Comparison of ENCODE assay signal across 12 cellular contexts in the genomic region with DNA sequence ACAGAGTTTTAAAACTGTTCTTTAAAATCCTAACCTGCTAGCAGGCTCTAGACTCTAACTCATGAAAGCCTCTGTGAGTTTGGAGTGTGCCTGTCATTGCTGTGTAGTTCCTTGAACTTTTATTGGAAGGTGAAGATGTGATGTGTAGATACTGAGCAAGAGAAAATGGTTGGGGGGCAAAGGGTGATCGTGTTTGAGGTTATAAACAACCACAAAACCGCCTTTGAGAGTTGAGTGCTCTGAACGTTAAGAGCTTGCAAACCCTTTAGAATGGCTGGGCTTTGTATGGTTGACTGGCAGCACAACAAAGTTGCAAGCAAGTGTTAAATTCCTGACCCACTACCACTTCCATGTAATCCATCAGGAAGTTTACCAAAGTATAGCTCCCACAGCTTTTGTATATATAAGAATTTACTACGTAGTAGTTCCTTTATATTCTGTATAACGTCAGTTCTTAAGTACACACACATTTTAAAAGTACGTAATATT.
"Had no signal": no experiment of that assay in that cellular context is flagged by ENCODE, and none has a peak within 500 bp of the region (broad histone marks: within the 10 kb centered on the region; RNA-seq: fewer than 3 reads in every experiment).

No MANE protein-coding gene starts in this region.

- H3K4me3 ChIP-seq: heart left ventricle, mucosa of descending colon, right atrium auricular region, sigmoid colon, skin epidermis, suprapubic skin, thyroid gland had no signal

- H3K36me3 ChIP-seq: heart left ventricle, right atrium auricular region, sigmoid colon, suprapubic skin, thyroid gland had no signal

- H3K4me1 ChIP-seq: sigmoid colon had no signal

- ATAC-seq: naive thymus-derived CD8-positive, alpha-beta T cell had no signal

- H3K27ac ChIP-seq: heart left ventricle, right atrium auricular region, sigmoid colon, suprapubic skin, thyroid gland had no signal

- DNase-seq: effector memory CD4-positive, alpha-beta T cell; heart left ventricle; hippocampal formation; mucosa of descending colon; naive thymus-derived CD8-positive, alpha-beta T cell; sigmoid colon; stimulated activated CD4-positive, alpha-beta T cell treated with anti-CD3 and anti-CD28 coated beads, Interleukin-2, amount 100 ng/mL, for 24 hours; stimulated activated naive CD4-positive, alpha-beta T cell treated with Interleukin-2 at 50 U/mL for 16 hours; thyroid gland had no signal

- H3K27me3 ChIP-seq: heart left ventricle, right atrium auricular region, sigmoid colon, suprapubic skin, thyroid gland had no signal
